30 cellular contexts compared by ENCODE assay signal in the genomic region with DNA sequence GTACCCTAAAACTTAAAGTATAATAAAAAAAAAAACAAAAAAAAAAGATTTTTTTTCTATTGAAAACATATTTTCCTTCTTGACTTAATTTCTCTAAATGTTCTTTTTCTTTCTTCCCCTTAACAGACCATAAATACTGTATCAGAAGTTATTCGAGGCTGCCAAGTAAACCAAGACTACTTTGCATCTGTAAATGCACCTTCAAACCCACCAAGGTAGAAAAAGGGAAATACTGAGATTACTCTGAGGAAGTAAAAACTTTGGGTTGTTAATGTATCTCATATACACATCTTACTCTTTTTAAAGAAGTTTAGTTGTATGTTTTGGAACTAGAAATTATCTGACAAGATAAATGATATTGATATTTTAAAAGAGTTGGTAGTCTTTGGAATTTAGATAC.
"Had no signal": no experiment of that assay in that cellular context is flagged by ENCODE, and none has a peak within 500 bp of the region (broad histone marks: within the 10 kb centered on the region; RNA-seq: fewer than 3 reads in every experiment).

No MANE protein-coding gene starts in this region.

- H3K4me1 Mint-ChIP-seq: activated CD4-positive, alpha-beta T cell treated with anti-CD3 and anti-CD28 coated beads, Interleukin-2, amount 10 ng/mL, durations not matched to agents 24 days and 14 days; activated naive CD4-positive, alpha-beta T cell treated with anti-CD3 and anti-CD28 coated beads, Interleukin-2, amount 50 U/mL, for 24 hours; activated naive CD8-positive, alpha-beta T cell treated with anti-CD3 and anti-CD28 coated beads, Interleukin-2, amount 10 ng/mL, durations not matched to agents 7 days and 5 days; activated T-helper 17 cell treated with anti-CD3 and anti-CD28 coated beads, Interleukin-2, amount 50 U/mL, for 72 hours had no signal

- H3K27me3 Mint-ChIP-seq: activated CD4-positive, alpha-beta T cell treated with anti-CD3 and anti-CD28 coated beads, Interleukin-2, amount 10 ng/mL, durations not matched to agents 24 days and 14 days; activated CD8-positive, alpha-beta T cell treated with anti-CD3 and anti-CD28 coated beads for 36 hours; activated naive CD4-positive, alpha-beta T cell treated with anti-CD3 and anti-CD28 coated beads, Interleukin-2, amount 50 U/mL, for 24 hours; activated naive CD8-positive, alpha-beta T cell treated with anti-CD3 and anti-CD28 coated beads, Interleukin-2, amount 10 ng/mL, durations not matched to agents 7 days and 5 days; activated T-helper 17 cell treated with anti-CD3 and anti-CD28 coated beads, Interleukin-2, amount 50 U/mL, for 72 hours had no signal

- H2AFZ ChIP-seq: PC-9 had no signal

- H3K27ac ChIP-seq: body of pancreas, PC-9, RWPE1, SJCRH30 had no signal

- H3K27ac Mint-ChIP-seq: activated CD4-positive, alpha-beta T cell treated with anti-CD3 and anti-CD28 coated beads, Interleukin-2, amount 10 ng/mL, durations not matched to agents 24 days and 14 days; activated CD8-positive, alpha-beta T cell treated with anti-CD3 and anti-CD28 coated beads for 36 hours; activated naive CD4-positive, alpha-beta T cell treated with anti-CD3 and anti-CD28 coated beads, Interleukin-2, amount 50 U/mL, for 24 hours; activated naive CD8-positive, alpha-beta T cell treated with anti-CD3 and anti-CD28 coated beads, Interleukin-2, amount 10 ng/mL, durations not matched to agents 7 days and 5 days; activated T-cell treated with anti-CD3 and anti-CD28 coated beads, Interleukin-2, amount 50 U/mL, for 72 hours; activated T-helper 17 cell treated with anti-CD3 and anti-CD28 coated beads, Interleukin-2, amount 50 U/mL, for 72 hours; T-helper 1 cell treated with Interleukin-12 subunit alpha and Interleukin-12 subunit beta and Interleukin-4 antibody, amounts not matched to agents 30 μg/mL and 1 μg/mL, for 36 hours; T-helper 2 cell treated with Interferon-gamma antibody and Interleukin-4, amounts not matched to agents 5 μg/mL and 100 μg/mL, for 36 hours had no signal

- H3K4me1 ChIP-seq: SJCRH30 had no signal

- H3K4me3 ChIP-seq: body of pancreas, PC-9, SJCRH30 had no signal

- H3K27me3 ChIP-seq: body of pancreas, SJCRH30 had no signal

- FAIRE-seq: astrocyte had no signal

- H3K9me3 ChIP-seq: body of pancreas, SJCRH30, SK-N-SH had no signal

- H3K9ac ChIP-seq: SK-N-SH had no signal

- H3K4me2 ChIP-seq: PC-9, SK-N-SH had no signal

- H3K4me3 Mint-ChIP-seq: activated CD4-positive, alpha-beta T cell treated with anti-CD3 and anti-CD28 coated beads, Interleukin-2, amount 10 ng/mL, durations not matched to agents 24 days and 14 days; activated CD8-positive, alpha-beta T cell treated with anti-CD3 and anti-CD28 coated beads for 36 hours; activated naive CD4-positive, alpha-beta T cell treated with anti-CD3 and anti-CD28 coated beads, Interleukin-2, amount 50 U/mL, for 24 hours; activated naive CD8-positive, alpha-beta T cell treated with anti-CD3 and anti-CD28 coated beads, Interleukin-2, amount 10 ng/mL, durations not matched to agents 7 days and 5 days; activated T-cell treated with anti-CD3 and anti-CD28 coated beads, Interleukin-2, amount 50 U/mL, for 72 hours; activated T-helper 17 cell treated with anti-CD3 and anti-CD28 coated beads, Interleukin-2, amount 50 U/mL, for 72 hours; T-helper 1 cell treated with Interleukin-12 subunit alpha and Interleukin-12 subunit beta and Interleukin-4 antibody, amounts not matched to agents 30 μg/mL and 1 μg/mL, for 36 hours; T-helper 2 cell treated with Interferon-gamma antibody and Interleukin-4, amounts not matched to agents 5 μg/mL and 100 μg/mL, for 36 hours had no signal

- ATAC-seq: activated CD8-positive, alpha-beta T cell treated with anti-CD3 and anti-CD28 coated beads for 36 hours; activated T-cell treated with anti-CD3 and anti-CD28 coated beads, Interleukin-2, amount 50 U/mL, for 72 hours; activated T-helper 17 cell treated with anti-CD3 and anti-CD28 coated beads, Interleukin-2, amount 50 U/mL, for 72 hours; body of pancreas had no signal

- H3K9me3 Mint-ChIP-seq: activated CD4-positive, alpha-beta T cell treated with anti-CD3 and anti-CD28 coated beads, Interleukin-2, amount 10 ng/mL, durations not matched to agents 24 days and 14 days; activated CD8-positive, alpha-beta T cell treated with anti-CD3 and anti-CD28 coated beads for 36 hours; activated naive CD4-positive, alpha-beta T cell treated with anti-CD3 and anti-CD28 coated beads, Interleukin-2, amount 50 U/mL, for 24 hours; activated naive CD8-positive, alpha-beta T cell treated with anti-CD3 and anti-CD28 coated beads, Interleukin-2, amount 10 ng/mL, durations not matched to agents 7 days and 5 days; activated T-cell treated with anti-CD3 and anti-CD28 coated beads, Interleukin-2, amount 50 U/mL, for 72 hours; activated T-helper 17 cell treated with anti-CD3 and anti-CD28 coated beads, Interleukin-2, amount 50 U/mL, for 72 hours; T-helper 1 cell treated with Interleukin-12 subunit alpha and Interleukin-12 subunit beta and Interleukin-4 antibody, amounts not matched to agents 30 μg/mL and 1 μg/mL, for 36 hours; T-helper 2 cell treated with Interferon-gamma antibody and Interleukin-4, amounts not matched to agents 5 μg/mL and 100 μg/mL, for 36 hours had no signal

- DNase-seq: activated CD4-positive, alpha-beta T cell treated with anti-CD3 and anti-CD28 coated beads, Interleukin-2, amount 10 ng/mL, durations not matched to agents 24 days and 14 days; activated CD4-positive, alpha-beta T cell treated with anti-CD3 and anti-CD28 coated beads, Interleukin-2, amount 50 U/mL, for 4 hours; activated CD8-positive, alpha-beta T cell treated with anti-CD3 and anti-CD28 coated beads for 36 hours; activated effector memory CD4-positive, alpha-beta T cell treated with anti-CD3 and anti-CD28 coated beads, Interleukin-2, amount 50 U/mL, for 16 hours; activated naive CD4-positive, alpha-beta T cell; activated naive CD8-positive, alpha-beta T cell treated with anti-CD3 and anti-CD28 coated beads, Interleukin-2, amount 10 ng/mL, durations not matched to agents 7 days and 5 days; activated T-cell treated with anti-CD3 and anti-CD28 coated beads, Interleukin-2, amount 50 U/mL, for 1 hour; activated T-cell treated with anti-CD3 and anti-CD28 coated beads, Interleukin-2, amount 50 U/mL, for 72 hours; amygdala; body of pancreas; central memory CD4-positive, alpha-beta T cell; Kasumi-1; MM.1S; MV-4-11; NCI-H1092; NCI-H1436 treated with DMSO at 0.1 percent for 48 hours; NCI-H1694 treated with DMSO at 0.1 percent for 48 hours; NCI-H2029; NCI-H345; NCI-H524 treated with DMSO at 0.1 percent for 48 hours; PC-9; Right ventricle myocardium superior; SJCRH30; SK-N-SH had no signal
